ENCODE assay signal across 12 cellular contexts in genomic region chr4:2891294-2891693, GRCh38. TPM values are rescaled to one million over a fixed set of nuclear protein-coding genes. Genes with fewer than 3 reads are reported as not detected.
DNase-seq lines count a peak whose midpoint lies in the region; ATAC-seq and TF ChIP-seq lines count a peak whose summit lies in the region.
"Had no signal": no experiment of that assay in that cellular context is flagged by ENCODE, and none has a peak within 500 bp of the region (broad histone marks: within the 10 kb centered on the region; RNA-seq: fewer than 3 reads in every experiment).

No MANE protein-coding gene starts in this region.

- peaks cover 21% of the 10 kb centered on the region for H3K4me1 Mint-ChIP-seq in central memory CD8-positive, alpha-beta T cell

- H3K4me3 Mint-ChIP-seq in central memory CD8-positive, alpha-beta T cell: no peak overlapping the region

- H3K4me3 ChIP-seq in AG04449 (ENCODE audit: low read depth, low read length): no peak overlapping the region
- no peak overlapping the region for H3K4me3 ChIP-seq in mesodermal cell (ENCODE audit: extremely low read depth, insufficient read depth, low read length, poor library complexity, severe bottlenecking)
- H3K4me3 ChIP-seq: SJSA1, skin epidermis had no signal

- CTCF ChIA-PET in AG04449 (lab: Yijun Ruan, JAX): interaction anchor here (0.6 to 2.0 kb wide), 3 partner anchors 12 to 148 kb away, joined by 3 to 12 read pairs (median 3); no protein-coding TSS in a partner anchor

- H3K4me1 ChIP-seq in mesodermal cell (ENCODE audit: control insufficient read depth, insufficient read depth, low read length, poor library complexity, severe bottlenecking): peaks cover 7% of the 10 kb centered on the region
- H3K4me1 ChIP-seq: SJSA1 had no signal

- H3K27ac ChIP-seq in mesodermal cell (ENCODE audit: low read depth, low read length, severe bottlenecking): peak overlapping the region; percentile 19
- H3K27ac ChIP-seq: SJSA1 had no signal

- TF ChIP-seq CTCF in AG04449 (IDR thresholded peaks at IDR 0.05; ENCODE audit: insufficient read depth, low read length, missing control alignments): no peak

- peaks cover 65% of the 10 kb centered on the region for H3K36me3 ChIP-seq in mesodermal cell (ENCODE audit: control insufficient read depth, insufficient read depth, low read length)
- H3K36me3 ChIP-seq: SJSA1 had no signal

- in situ Hi-C loops in KBM-7 (cut with MboI; ENCODE audit: low pct_unique_long_range_greater_than_20kb, low sequenced_read_pairs): no loop called here

- DNase-seq in AG04449 (ENCODE audit: low read depth, low spot score) (peak; percentile 12), HT-29 (ENCODE audit: low spot score) (peak; percentile 12), KBM-7 (no peak)
- no peak for DNase-seq in central memory CD8-positive, alpha-beta T cell (ENCODE audit: low spot score in 2 of 2)
- no peak for DNase-seq in stimulated activated CD4-positive, alpha-beta T cell treated with anti-CD3 and anti-CD28 coated beads, Interleukin-12 subunit alpha, Interleukin-12 subunit beta, amount 100 ng/mL, for 4 hours
- DNase-seq: COR-L47; effector CD8-positive, alpha-beta T cell had no signal

- no peaks in the 10 kb centered on the region for H3K27me3 Mint-ChIP-seq in central memory CD8-positive, alpha-beta T cell

- peak overlapping the region; percentile 81 for H3K27ac Mint-ChIP-seq in central memory CD8-positive, alpha-beta T cell (ENCODE audit: low read depth)

- H3K9me3 Mint-ChIP-seq in central memory CD8-positive, alpha-beta T cell: no peaks in the 10 kb centered on the region

- H3K9me3 ChIP-seq in mesodermal cell (ENCODE audit: control insufficient read depth, low read length): no peaks in the 10 kb centered on the region
- H3K9me3 ChIP-seq: SJSA1 had no signal

- no peak for ATAC-seq in central memory CD8-positive, alpha-beta T cell (replicated peaks; ENCODE audit: extremely low read depth, poor library complexity, severe bottlenecking)
- ATAC-seq in GM19328 (IDR thresholded peaks at IDR 0.05; ENCODE audit: unreplicated experiment): no peak
- ATAC-seq in HG03520 (IDR thresholded peaks at IDR 0.05; ENCODE audit: unreplicated experiment): no peak

- POLR2A ChIA-PET in AG04449 (lab: Yijun Ruan, JAX): interaction anchor here (1.1 kb wide), 1 partner anchor 97 kb away, joined by 6 read pairs; no protein-coding TSS in a partner anchor

- H3K36me3 Mint-ChIP-seq in central memory CD8-positive, alpha-beta T cell (ENCODE audit: insufficient read depth): peaks cover 49% of the 10 kb centered on the region

- WGBS in mesodermal cell (ENCODE audit: insufficient coverage in 2 of 2), 2 experiments: 83 to 91% methylated on average over 3 of the region's 5 CpGs

RNA-seq across cellular contexts. Expression of gene ADD1, which starts 47.6 kb away (rescaled TPM):
- total RNA-seq in HT-29 (2014; rRNA removed; shearing (Covaris generic)): 125 and 167 TPM in 2 replicates
- 224 TPM for polyA plus RNA-seq in mesodermal cell (2013, experiment 1 of 2)
- polyA plus RNA-seq in mesodermal cell (2013, experiment 2 of 2): 206 TPM

Comparison
In these comparisons a context has a peak if more than half of its experiments do, and no peak if none do; other contexts are left out.
1. DNase-seq: peak in AG04449 (single experiment) and HT-29 (single experiment); none in central memory CD8-positive, alpha-beta T cell (0 of 2), KBM-7 (single experiment) and stimulated activated CD4-positive, alpha-beta T cell treated with anti-CD3 and anti-CD28 coated beads, Interleukin-12 subunit alpha, Interleukin-12 subunit beta, amount 100 ng/mL, for 4 hours (single experiment).